10 cellular contexts compared by ENCODE assay signal in genomic region chr11:83025267-83025704, GRCh38. TPM values are rescaled to one million over a fixed set of nuclear protein-coding genes. Genes with fewer than 3 reads are reported as not detected.
DNase-seq lines count a peak whose midpoint lies in the region; ATAC-seq and TF ChIP-seq lines count a peak whose summit lies in the region.
"Had no signal": no experiment of that assay in that cellular context is flagged by ENCODE, and none has a peak within 500 bp of the region (broad histone marks: within the 10 kb centered on the region; RNA-seq: fewer than 3 reads in every experiment).

No MANE protein-coding gene starts in this region.

- POLR2A ChIA-PET in PC-3 (lab: Charles Lee; ENCODE audit: unreplicated experiment), result no interaction called here

- H3K27me3 ChIP-seq in heart right ventricle (no peaks in the 10 kb centered on the region), PC-3 (ENCODE audit: low read length) (no peaks in the 10 kb centered on the region), BE2C (no peaks in the 10 kb centered on the region)

- no peak overlapping the region for H3K9ac ChIP-seq in PC-3 (ENCODE audit: low read length)

- H3K79me2 ChIP-seq in PC-3 (ENCODE audit: low read length), result no peaks in the 10 kb centered on the region

- H4K20me1 ChIP-seq in PC-3 (ENCODE audit: low read length), result no peaks in the 10 kb centered on the region

- no peaks in the 10 kb centered on the region for H3K9me2 ChIP-seq in PC-3 (replicated peaks; ENCODE audit: low read length)

- CTCF ChIA-PET in PC-3 (lab: Charles Lee), result no interaction called here

- no peak overlapping the region for H3K4me2 ChIP-seq in PC-3 (ENCODE audit: low read length)

- no TSS peak for BruUV-seq in PC-3 (replicated peaks; lab: Mats Ljungman, UMichigan)

- no peak for TF ChIP-seq CTCF in heart right ventricle (IDR thresholded peaks at IDR 0.05)
- no peak for TF ChIP-seq CTCF in PC-3 (conservative IDR thresholded peaks at IDR 0.05; ENCODE audit: low read depth, low read length)
- no peak for TF ChIP-seq CTCF in BE2C (IDR thresholded peaks at IDR 0.05; ENCODE audit: low read depth, low read length)

- no peak overlapping the region for H2AFZ ChIP-seq in PC-3 (ENCODE audit: low read length)

- 56 to 71% methylated on average over 2 of the region's 2 CpGs for WGBS in heart right ventricle, 2 donors

- intact Hi-C loops in Right ventricle myocardium inferior (cut with DNase I) (no loop called here), heart right ventricle (cut with DNase I) (loop anchor here in 1 of 10 donors (2.0 kb wide), 1 partner anchor 48 kb away; no protein-coding TSS in a partner anchor), PC-3 (cut with micrococcal nuclease) (no loop called here)

- no peaks in the 10 kb centered on the region for H3K9me3 ChIP-seq in heart right ventricle
- no peaks in the 10 kb centered on the region for H3K9me3 ChIP-seq in PC-3 (ENCODE audit: low read length)
- H3K9me3 ChIP-seq in BE2C, result no peaks in the 10 kb centered on the region
- H3K9me3 ChIP-seq: HAP-1 had no signal

- DNase-seq in Right ventricle myocardium inferior (ENCODE audit: missing footprints), result no peak
- no peak for DNase-seq in heart right ventricle
- DNase-seq in PC-3, result peak; percentile 38
- peak; percentile 94 for DNase-seq in foreskin melanocyte
- DNase-seq in substantia nigra (lab: John Stamatoyannopoulos, UW), result peak in 10 of 49 donors; percentile 10 to 50 (median 28)
- no peak for DNase-seq in iPS-NIHi7 (ENCODE audit: extremely low spot score)
- no peak for DNase-seq in BE2C
- DNase-seq: cerebellar nuclear complex had no signal

- H3K36me3 ChIP-seq in heart right ventricle (no peaks in the 10 kb centered on the region), PC-3 (ENCODE audit: low read depth, low read length) (no peaks in the 10 kb centered on the region), BE2C (no peaks in the 10 kb centered on the region)
- H3K36me3 ChIP-seq: HAP-1 had no signal

- H3K4me1 ChIP-seq in heart right ventricle (peaks cover 0 to 64% (median 34%) of the 10 kb centered on the region in 9 donors), PC-3 (ENCODE audit: insufficient read depth, low read length) (peaks cover 17% of the 10 kb centered on the region), BE2C (no peaks in the 10 kb centered on the region; the same call in 1 of the 2 replicates)

- ATAC-seq in Right ventricle myocardium inferior (peak; percentile 45), heart right ventricle (no peak), PC-3 (peak; percentile 49), HG02642 (IDR thresholded peaks at IDR 0.05; ENCODE audit: poor library complexity, unreplicated experiment) (no peak)

- H3F3A ChIP-seq in PC-3 (ENCODE audit: low read length, unreplicated experiment), result no peaks in the 10 kb centered on the region

- no peak overlapping the region for H3K27ac ChIP-seq in heart right ventricle
- no peak overlapping the region for H3K27ac ChIP-seq in PC-3 (ENCODE audit: low read length)
- peak overlapping the region; percentile 85 for H3K27ac ChIP-seq in substantia nigra (ENCODE audit: low read depth, low read length, poor library complexity, severe bottlenecking)

- no peak overlapping the region for H3K4me3 ChIP-seq in heart right ventricle
- no peak overlapping the region for H3K4me3 ChIP-seq in PC-3 (ENCODE audit: low read length)
- H3K4me3 ChIP-seq in BE2C (ENCODE audit: low read depth, low read length), result no peak overlapping the region
- H3K4me3 ChIP-seq: HAP-1 had no signal

RNA-seq across cellular contexts. Expression of gene RAB30, which starts 46.4 kb away (rescaled TPM):
- total RNA-seq in Right ventricle myocardium inferior (28.2 TPM), heart right ventricle (10 to 100 TPM; 20.2 to 29.4 (median 22.0) TPM), PC-3 (2014; rRNA removed) (6.6 and 8.2 TPM in 2 replicates)
- 1 to 10 TPM; 2.5 to 5.3 TPM for polyA plus RNA-seq in heart right ventricle
- 7.0 TPM for polyA plus RNA-seq in BE2C (2012; ENCODE audit: insufficient read depth, insufficient read length, low read depth)

Comparison
In these comparisons a context has a peak if more than half of its experiments do, and no peak if none do; other contexts are left out.
1. ATAC-seq: peak in Right ventricle myocardium inferior (single experiment) and PC-3 (single experiment); none in heart right ventricle (0 of 8) and HG02642 (single experiment).
2. DNase-seq: peak in PC-3 (single experiment) and foreskin melanocyte (single experiment); none in Right ventricle myocardium inferior (single experiment), heart right ventricle (0 of 2), iPS-NIHi7 (single experiment) and BE2C (single experiment).